ENCODE assay signal across 8 cellular contexts in the genomic region with DNA sequence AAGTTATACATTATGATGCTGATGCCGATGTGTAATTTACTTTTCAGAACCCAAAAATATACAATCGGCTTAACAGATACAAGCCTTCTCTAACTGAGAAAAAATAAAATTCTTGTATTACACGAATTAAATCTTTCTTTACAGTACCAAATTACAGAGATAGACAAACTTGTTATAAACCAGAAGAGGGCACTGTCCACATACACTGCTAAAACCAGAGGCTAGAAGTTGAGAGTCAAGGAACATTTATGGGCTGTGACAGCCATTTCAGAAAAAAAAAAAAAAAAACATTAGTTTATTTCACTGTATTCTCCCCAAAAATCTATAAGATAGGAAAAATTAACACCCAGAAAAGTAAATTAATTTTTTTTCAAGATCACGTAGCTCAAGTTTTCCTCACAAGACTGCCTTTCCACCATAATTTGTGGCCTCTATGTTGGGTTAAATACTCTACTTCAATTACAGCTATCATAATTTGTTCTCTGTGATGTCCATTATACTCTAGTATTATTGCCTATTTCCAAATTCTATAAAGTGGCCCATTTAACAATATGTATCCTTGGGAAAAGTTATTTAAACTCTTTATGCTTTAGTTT. TPM values are rescaled to one million over a fixed set of nuclear protein-coding genes. Genes with fewer than 3 reads are reported as not detected.
DNase-seq lines count a peak whose midpoint lies in the region; ATAC-seq and TF ChIP-seq lines count a peak whose summit lies in the region.

No MANE protein-coding gene starts in this region.

- CTCF ChIA-PET in A673 (lab: Charles Lee), result no interaction called here

- H3K27me3 ChIP-seq in A673 (replicated peaks; ENCODE audit: insufficient read depth, low read depth, low read length, poor library complexity) (no peaks in the 10 kb centered on the region), psoas muscle (ENCODE audit: insufficient read depth in 3 of 3, low read length in 2 of 3) (no peaks in the 10 kb centered on the region)

- H3K4me1 ChIP-seq in A673 (ENCODE audit: insufficient read depth, low read length, poor library complexity, severe bottlenecking) (no peaks in the 10 kb centered on the region), psoas muscle (no peaks in the 10 kb centered on the region)

- POLR2A ChIA-PET in A673 (lab: Charles Lee; ENCODE audit: low non-redundant PET), result no interaction called here

- H3K27ac ChIP-seq in A673 (ENCODE audit: low read depth, low read length, poor library complexity, severe bottlenecking) (no peak overlapping the region), psoas muscle (no peak overlapping the region)

- peak in 2 of 4 donors; percentile 58 to 62 for ATAC-seq in psoas muscle
- ATAC-seq in GM21737 (IDR thresholded peaks at IDR 0.05; ENCODE audit: unreplicated experiment), result no peak

- H3K36me3 ChIP-seq in A673 (ENCODE audit: insufficient read depth, low read length, poor library complexity, severe bottlenecking) (no peaks in the 10 kb centered on the region), psoas muscle (ENCODE audit: insufficient read depth in 1 of 2, low read depth in 1 of 2) (no peaks in the 10 kb centered on the region)

- intact Hi-C loops in A673 (cut with micrococcal nuclease; ENCODE audit: unreplicated experiment), result loop anchor here (1.0 to 5.0 kb wide), 2 partner anchors 160 to 246 kb away; no protein-coding TSS in a partner anchor
- intact Hi-C loops in psoas muscle (cut with DNase I), result loop anchor here (5.0 to 10.0 kb wide), 3 partner anchors 155 to 300 kb away; no protein-coding TSS in a partner anchor

- BruUV-seq in A673 (replicated peaks; lab: Mats Ljungman, UMichigan), result no TSS peak

- DNase-seq in A673 (ENCODE audit: low spot score) (peak; percentile 40), HT-29 (ENCODE audit: low spot score) (peak; percentile 70), SKM-1 (lab: John Stamatoyannopoulos, UW; ENCODE audit: unreplicated experiment) (peak; percentile 13), fibroblast of villous mesenchyme (ENCODE audit: low read depth) (peak; percentile 82), psoas muscle (no peak), COLO668 (lab: John Stamatoyannopoulos, UW; ENCODE audit: unreplicated experiment) (no peak)

- H3K9me3 ChIP-seq in A673 (ENCODE audit: low read depth, low read length, poor library complexity, severe bottlenecking), result no peaks in the 10 kb centered on the region
- H3K9me3 ChIP-seq in psoas muscle, result no peaks in the 10 kb centered on the region

- H3K4me3 ChIP-seq in A673 (ENCODE audit: low read depth, low read length, poor library complexity, severe bottlenecking) (no peak overlapping the region), fibroblast of villous mesenchyme (ENCODE audit: low read depth, low read length) (no peak overlapping the region), psoas muscle (no peak overlapping the region)

- 48 to 51% (median 51%) methylated on average over 4 of the region's 4 CpGs for WGBS in psoas muscle, 3 donors

- TF ChIP-seq CTCF in A673 (conservative IDR thresholded peaks at IDR 0.05; ENCODE audit: low read depth, low read length), result peak; percentile 54; the same call in 1 of the 2 replicates
- TF ChIP-seq CTCF in GM12873 (IDR thresholded peaks at IDR 0.05; ENCODE audit: insufficient read depth, low read depth, low read length, missing control alignments), result peak; percentile 36
- TF ChIP-seq CTCF in fibroblast of villous mesenchyme (IDR thresholded peaks at IDR 0.05; ENCODE audit: insufficient read depth, low read depth, low read length), result peak; percentile 66
- TF ChIP-seq CTCF in psoas muscle (IDR thresholded peaks at IDR 0.05), result peak; percentile 41

RNA-seq across cellular contexts. Expression of gene EREG, which starts 12.0 kb away (rescaled TPM):
- total RNA-seq in A673 (2021) (0.50 and 0.84 TPM in 2 replicates), fibroblast of villous mesenchyme (1.3 and 5.2 TPM in 2 replicates), psoas muscle (under 1 TPM in 1 of 4 donors, not detected in 3; 0.20 TPM)
- total RNA-seq in HT-29 (2014; rRNA removed; shearing (Covaris generic)), result 67.4 and 74.0 TPM in 2 replicates
- under 1 TPM in 1 of 3 donors, not detected in 2; 0.03 TPM for polyA plus RNA-seq in psoas muscle

Comparison
In these comparisons a context has a peak if more than half of its experiments do, and no peak if none do; other contexts are left out.
1. DNase-seq: peak in A673 (single experiment), HT-29 (single experiment), SKM-1 (single experiment) and fibroblast of villous mesenchyme (single experiment); none in psoas muscle (0 of 2) and COLO668 (single experiment).
2. RNA of gene EREG, which starts 12.0 kb away (total RNA-seq): 67.4 to 74.0 TPM in HT-29; 1.3 to 5.2 TPM in fibroblast of villous mesenchyme, 0.50 to 0.84 TPM in A673 and 0.20 TPM in psoas muscle; every median in the first group is over 10 times any median in the second.
3. Peak in every context shown above with its lines, with median percentiles within 50 percentile points of each other: CTCF ChIP-seq.